8 cellular contexts compared by ENCODE assay signal in genomic region chr13:106570354-106570822, GRCh38. TPM values are rescaled to one million over a fixed set of nuclear protein-coding genes. Genes with fewer than 3 reads are reported as not detected.
DNase-seq lines count a peak whose midpoint lies in the region; TF ChIP-seq lines count a peak whose summit lies in the region.

No MANE protein-coding gene starts in this region.

- TF ChIP-seq CTCF in HEK293 (tag by site-specific recombination; IDR thresholded peaks at IDR 0.05) (no peak), OCI-LY3 (IDR thresholded peaks at IDR 0.05; ENCODE audit: low read depth, low read length) (no peak), left ventricle myocardium inferior (IDR thresholded peaks at IDR 0.05; ENCODE audit: borderline replicate concordance) (no peak), GM13976 (IDR thresholded peaks at IDR 0.05; ENCODE audit: borderline replicate concordance, control extremely low read depth, extremely low read depth, insufficient read depth, missing control alignments) (no peak), esophagus muscularis mucosa (IDR thresholded peaks at IDR 0.05) (no peak)

- TF ChIP-seq EP300 in esophagus muscularis mucosa (IDR thresholded peaks at IDR 0.05): no peak

- H3K79me2 ChIP-seq in OCI-LY3 (ENCODE audit: low read length): peaks cover 26% of the 10 kb centered on the region

- no peaks in the 10 kb centered on the region for H3K9me3 ChIP-seq in HEK293 (ENCODE audit: control insufficient read depth, insufficient read depth, low read depth, low read length)
- H3K9me3 ChIP-seq in OCI-LY3 (ENCODE audit: insufficient read depth, low read length): no peaks in the 10 kb centered on the region
- no peaks in the 10 kb centered on the region for H3K9me3 ChIP-seq in left ventricle myocardium inferior (replicated peaks)
- no peaks in the 10 kb centered on the region for H3K9me3 ChIP-seq in esophagus muscularis mucosa

- H3K4me1 ChIP-seq in HEK293 (ENCODE audit: control insufficient read depth, insufficient read depth, low read length) (peaks cover 3% of the 10 kb centered on the region), OCI-LY3 (ENCODE audit: low read length) (peaks cover 28% of the 10 kb centered on the region), left ventricle myocardium inferior (peaks cover 41% of the 10 kb centered on the region), esophagus muscularis mucosa (peaks cover 20 to 39% (median 25%) of the 10 kb centered on the region in 4 donors)

- peak overlapping the region; percentile 89 for H3K4me2 ChIP-seq in OCI-LY3 (ENCODE audit: low read length)

- H3K4me3 ChIP-seq in HEK293 (ENCODE audit: low read depth, low read length) (no peak overlapping the region), OCI-LY3 (ENCODE audit: low read length) (peak overlapping the region; percentile 77), left ventricle myocardium inferior (peak overlapping the region; percentile 43), esophagus muscularis mucosa (no peak overlapping the region)

- intact Hi-C loops in left ventricle myocardium inferior (cut with micrococcal nuclease): no loop called here
- intact Hi-C loops in esophagus muscularis mucosa (cut with DNase I): no loop called here

- H3K27ac ChIP-seq in HEK293 (ENCODE audit: extremely low read depth, low read depth, low read length) (no peak overlapping the region), OCI-LY3 (ENCODE audit: low read length) (no peak overlapping the region), left ventricle myocardium inferior (replicated peaks) (peak overlapping the region; percentile 54), esophagus muscularis mucosa (replicated peaks in 1 of 4) (peak overlapping the region in 1 of 4 donors; percentile 59)

- peak overlapping the region; percentile 97 for H2AFZ ChIP-seq in OCI-LY3 (ENCODE audit: low read depth, low read length)

- peak overlapping the region; percentile 55 for H3K9ac ChIP-seq in OCI-LY3 (ENCODE audit: low read length)

- CTCF ChIA-PET in HEK293 (lab: Yijun Ruan, JAX): interaction anchor here (0.7 kb wide), 1 partner anchor 1368 kb away, joined by 3 read pairs; no protein-coding TSS in a partner anchor

- no peak for TF ChIP-seq POLR2A in esophagus muscularis mucosa (IDR thresholded peaks at IDR 0.05; ENCODE audit: low read depth)

- 40% methylated on average over 13 of the region's 13 CpGs for WGBS in esophagus muscularis mucosa

- H4K20me1 ChIP-seq in OCI-LY3 (ENCODE audit: insufficient read depth, low read length): peaks cover 17% of the 10 kb centered on the region

- H3K36me3 ChIP-seq in HEK293 (ENCODE audit: control insufficient read depth in 2 of 2, insufficient read depth in 1 of 2, low read length in 2 of 2): no peaks in the 10 kb centered on the region
- H3K36me3 ChIP-seq in OCI-LY3 (replicated peaks; ENCODE audit: low read depth, low read length): no peaks in the 10 kb centered on the region
- no peaks in the 10 kb centered on the region for H3K36me3 ChIP-seq in left ventricle myocardium inferior
- H3K36me3 ChIP-seq in esophagus muscularis mucosa: no peaks in the 10 kb centered on the region

- peak; percentile 65 for DNase-seq in activated T-helper 9 cell treated with anti-CD3 and anti-CD28 coated beads, Interleukin-2, amount 50 U/mL, for 16 hours (ENCODE audit: low read depth)
- peak; percentile 75 for DNase-seq in left ventricle myocardium inferior
- peak; percentile 45 to 59 (median 53) for DNase-seq in stimulated activated CD4-positive, alpha-beta T cell treated with anti-CD3 and anti-CD28 coated beads, Interleukin-12 subunit alpha, Interleukin-12 subunit beta, amount 100 ng/mL, for 48 hours (ENCODE audit: low read depth in 2 of 3, low spot score in 1 of 3)
- no peak for DNase-seq in GM13976 (ENCODE audit: low spot score)
- no peak for DNase-seq in esophagus muscularis mucosa (ENCODE audit: extremely low spot score)
- no peak for DNase-seq in NCI-H1092 treated with DMSO at 0.1 percent for 48 hours (lab: John Stamatoyannopoulos, UW)

- no peaks in the 10 kb centered on the region for H3K27me3 ChIP-seq in OCI-LY3 (ENCODE audit: low read depth, low read length)
- no peaks in the 10 kb centered on the region for H3K27me3 ChIP-seq in left ventricle myocardium inferior (ENCODE audit: low read depth)
- H3K27me3 ChIP-seq in esophagus muscularis mucosa: no peaks in the 10 kb centered on the region

- in situ Hi-C loops in GM13976 (cut with MboI; ENCODE audit: low sequenced_read_pairs, unreplicated experiment): no loop called here

- POLR2A ChIA-PET in HEK293 (lab: Yijun Ruan, JAX): no interaction called here

TF ChIP-seq in HEK293, 187 proteins besides CTCF, POLR2A, EP300 and RAD21 (continues in another document):
- TF ChIP-seq ZNF629 (tag by site-specific recombination; IDR thresholded peaks at IDR 0.05) (peak; percentile 82), KLF10 (tag by site-specific recombination; IDR thresholded peaks at IDR 0.05) (peak; percentile 84), TRIM28 (IDR thresholded peaks at IDR 0.05; ENCODE audit: borderline replicate concordance, low read length) (no peak), HIC1 (tag by site-specific recombination; IDR thresholded peaks at IDR 0.05) (0 out of 2 replicates have a peak, but pooled peaks have one; percentile 24), SP2 (tag by site-specific recombination; IDR thresholded peaks at IDR 0.05) (peak; percentile 71), ZNF266 (tag by site-specific recombination; IDR thresholded peaks at IDR 0.05; ENCODE audit: low read depth) (no peak), ZNF513 (tag by site-specific recombination; IDR thresholded peaks at IDR 0.05) (no peak), SALL2 (tag by site-specific recombination; IDR thresholded peaks at IDR 0.05; ENCODE audit: borderline replicate concordance) (no peak), ZNF76 (tag by site-specific recombination; IDR thresholded peaks at IDR 0.05; ENCODE audit: borderline replicate concordance, low read depth) (peak; percentile 77), ZBTB21 (tag by site-specific recombination; IDR thresholded peaks at IDR 0.05) (0 out of 2 replicates have a peak, but pooled peaks have one; percentile 15), ZNF658 (tag by site-specific recombination; IDR thresholded peaks at IDR 0.05) (no peak), ATF2 (tag by site-specific recombination; IDR thresholded peaks at IDR 0.05; ENCODE audit: low read depth) (0 out of 2 replicates have a peak, but pooled peaks have one; percentile 30), ZNF692 (tag by site-specific recombination; IDR thresholded peaks at IDR 0.05) (no peak)

RNA-seq across cellular contexts. Expression of gene ARGLU1, which starts 2.5 kb away (rescaled TPM):
- total RNA-seq in left ventricle myocardium inferior (29.0 TPM), esophagus muscularis mucosa (10 to 100 TPM; 46.7 to 77.2 (median 62.6) TPM)

RNA-seq across cellular contexts. Expression of gene EFNB2, which starts 34.9 kb away (rescaled TPM):
- total RNA-seq in left ventricle myocardium inferior (10.1 TPM), esophagus muscularis mucosa (10 to 100 TPM in 3 of 4 donors, 1 to 10 TPM in 1; 10.0 to 20.2 (median 17.5) TPM)

Comparison
In these comparisons a context has a peak if more than half of its experiments do, and no peak if none do; other contexts are left out.
1. H3K4me3 ChIP-seq: peak in OCI-LY3 (single experiment) and left ventricle myocardium inferior (single experiment); none in HEK293 (single experiment) and esophagus muscularis mucosa (0 of 4).
2. DNase-seq: peak in activated T-helper 9 cell treated with anti-CD3 and anti-CD28 coated beads, Interleukin-2, amount 50 U/mL, for 16 hours (single experiment), left ventricle myocardium inferior (single experiment) and stimulated activated CD4-positive, alpha-beta T cell treated with anti-CD3 and anti-CD28 coated beads, Interleukin-12 subunit alpha, Interleukin-12 subunit beta, amount 100 ng/mL, for 48 hours (3 of 3); none in GM13976 (single experiment), esophagus muscularis mucosa (single experiment) and NCI-H1092 treated with DMSO at 0.1 percent for 48 hours (single experiment).